In genomic region chr19:44863990-44864389, GRCh38 we compare ENCODE assay signal across 28 cellular contexts.
"Had no signal": no experiment of that assay in that cellular context is flagged by ENCODE, and none has a peak within 500 bp of the region (broad histone marks: within the 10 kb centered on the region; RNA-seq: fewer than 3 reads in every experiment).

No MANE protein-coding gene starts in this region.

- H3K9me3 ChIP-seq: colonic mucosa, esophagus muscularis mucosa, esophagus squamous epithelium, gastrocnemius medialis, gastroesophageal sphincter, heart left ventricle, heart right ventricle had no signal

- H3K4me3 ChIP-seq: colonic mucosa, coronary artery, dorsolateral prefrontal cortex, esophagus muscularis mucosa, esophagus squamous epithelium, gastrocnemius medialis, gastroesophageal sphincter, heart left ventricle, heart right ventricle had no signal

- ATAC-seq: effector memory CD8-positive, alpha-beta T cell; esophagus mucosa; foreskin keratinocyte; gastrocnemius medialis; gastroesophageal sphincter; heart left ventricle; heart right ventricle had no signal

- H3K27me3 ChIP-seq: colonic mucosa, dorsolateral prefrontal cortex, esophagus muscularis mucosa, esophagus squamous epithelium, foreskin keratinocyte, gastrocnemius medialis, gastroesophageal sphincter, heart left ventricle, heart right ventricle had no signal

- H3K27ac ChIP-seq: colonic mucosa, coronary artery, dorsolateral prefrontal cortex, epithelial cell of prostate, esophagus muscularis mucosa, esophagus squamous epithelium, foreskin keratinocyte, gastrocnemius medialis, gastroesophageal sphincter, heart left ventricle, heart right ventricle had no signal

- FAIRE-seq: colon, endometrium, endothelial cell of umbilical vein, frontal cortex had no signal

- H3K4me1 ChIP-seq: colonic mucosa, foreskin keratinocyte had no signal

- DNase-seq: colonic mucosa; cortex of kidney; dermis blood vessel endothelial cell; dorsolateral prefrontal cortex; effector CD4-positive, alpha-beta T cell; effector CD8-positive, alpha-beta T cell; effector memory CD4-positive, alpha-beta T cell; effector memory CD8-positive, alpha-beta T cell; endodermal cell; erythroblast; esophagus squamous epithelium; foreskin fibroblast; foreskin keratinocyte; foreskin melanocyte; gastrocnemius medialis; glutamatergic neuron; head of caudate nucleus; heart right ventricle had no signal

- H3K36me3 ChIP-seq: colonic mucosa, gastrocnemius medialis had no signal
